Comparison of ENCODE assay signal across 1 cellular context in the genomic region with DNA sequence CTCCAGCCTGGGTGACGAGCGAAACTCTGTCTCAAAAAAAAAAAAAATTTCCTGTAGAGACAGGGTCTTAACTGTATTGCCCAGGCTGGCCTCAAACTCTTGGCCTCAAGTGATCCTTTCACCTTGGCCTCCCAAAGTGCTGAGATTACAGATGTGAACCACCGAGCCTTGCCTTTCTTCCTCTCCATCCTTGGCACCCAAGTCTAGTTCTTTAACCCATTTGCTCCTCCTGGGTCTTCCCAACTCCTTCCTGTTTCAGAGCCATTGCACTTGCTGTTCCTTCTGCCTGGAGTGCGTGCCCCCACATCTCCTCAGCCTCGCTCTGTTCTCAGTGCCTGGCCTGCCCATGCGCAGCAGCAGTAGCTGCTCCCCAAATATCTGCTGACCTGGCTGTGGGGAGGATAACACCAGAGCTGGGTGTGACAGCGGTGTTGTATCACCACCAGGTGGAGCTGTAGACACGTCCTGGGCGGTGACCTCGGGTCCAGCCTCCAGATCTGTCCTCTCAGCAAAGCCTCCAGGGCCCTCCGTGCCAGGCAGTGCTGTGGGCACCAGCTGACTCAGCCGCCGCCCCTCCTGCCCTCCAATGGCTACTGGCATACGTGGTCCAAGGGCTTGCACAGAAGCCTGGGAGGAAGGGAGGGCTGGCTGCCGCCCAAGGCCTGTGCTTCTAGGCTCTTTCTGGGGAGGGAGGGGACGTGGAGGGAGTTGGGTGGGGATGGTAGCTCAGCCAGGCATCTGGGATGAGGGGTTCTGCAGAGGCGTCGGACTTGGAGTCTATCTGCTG.
TF ChIP-seq lines count a peak whose summit lies in the region.

No MANE protein-coding gene starts in this region.

TF ChIP-seq in IMR-90, 13 proteins besides CTCF, POLR2A, EP300 and RAD21 (continued from another document):
- TF ChIP-seq, protein P1, sequence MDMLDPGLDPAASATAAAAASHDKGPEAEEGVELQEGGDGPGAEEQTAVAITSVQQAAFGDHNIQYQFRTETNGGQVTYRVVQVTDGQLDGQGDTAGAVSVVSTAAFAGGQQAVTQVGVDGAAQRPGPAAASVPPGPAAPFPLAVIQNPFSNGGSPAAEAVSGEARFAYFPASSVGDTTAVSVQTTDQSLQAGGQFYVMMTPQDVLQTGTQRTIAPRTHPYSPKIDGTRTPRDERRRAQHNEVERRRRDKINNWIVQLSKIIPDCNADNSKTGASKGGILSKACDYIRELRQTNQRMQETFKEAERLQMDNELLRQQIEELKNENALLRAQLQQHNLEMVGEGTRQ (IDR thresholded peaks at IDR 0.05; ENCODE audit: low read depth, low read length) = 0 out of 2 replicates have a peak, but pooled peaks have one; percentile 7
- TF ChIP-seq BHLHE40 (IDR thresholded peaks at IDR 0.05; ENCODE audit: low read depth, low read length) = no peak
- TF ChIP-seq MAZ (IDR thresholded peaks at IDR 0.05; ENCODE audit: borderline replicate concordance, low read depth, low read length) = peak; percentile 27; the same call in 1 of the 2 replicates
- no peak for TF ChIP-seq FOS (IDR thresholded peaks at IDR 0.05; ENCODE audit: low read depth, low read length)
- TF ChIP-seq ELK1 (IDR thresholded peaks at IDR 0.05; ENCODE audit: borderline replicate concordance, low read depth, low read length) = no peak
- no peak for TF ChIP-seq CHD1 (IDR thresholded peaks at IDR 0.05; ENCODE audit: low read depth, low read length)
TF ChIP-seq in IMR-90: peak in this region for 5.
